7 cellular contexts compared by ENCODE assay signal in the genomic region with DNA sequence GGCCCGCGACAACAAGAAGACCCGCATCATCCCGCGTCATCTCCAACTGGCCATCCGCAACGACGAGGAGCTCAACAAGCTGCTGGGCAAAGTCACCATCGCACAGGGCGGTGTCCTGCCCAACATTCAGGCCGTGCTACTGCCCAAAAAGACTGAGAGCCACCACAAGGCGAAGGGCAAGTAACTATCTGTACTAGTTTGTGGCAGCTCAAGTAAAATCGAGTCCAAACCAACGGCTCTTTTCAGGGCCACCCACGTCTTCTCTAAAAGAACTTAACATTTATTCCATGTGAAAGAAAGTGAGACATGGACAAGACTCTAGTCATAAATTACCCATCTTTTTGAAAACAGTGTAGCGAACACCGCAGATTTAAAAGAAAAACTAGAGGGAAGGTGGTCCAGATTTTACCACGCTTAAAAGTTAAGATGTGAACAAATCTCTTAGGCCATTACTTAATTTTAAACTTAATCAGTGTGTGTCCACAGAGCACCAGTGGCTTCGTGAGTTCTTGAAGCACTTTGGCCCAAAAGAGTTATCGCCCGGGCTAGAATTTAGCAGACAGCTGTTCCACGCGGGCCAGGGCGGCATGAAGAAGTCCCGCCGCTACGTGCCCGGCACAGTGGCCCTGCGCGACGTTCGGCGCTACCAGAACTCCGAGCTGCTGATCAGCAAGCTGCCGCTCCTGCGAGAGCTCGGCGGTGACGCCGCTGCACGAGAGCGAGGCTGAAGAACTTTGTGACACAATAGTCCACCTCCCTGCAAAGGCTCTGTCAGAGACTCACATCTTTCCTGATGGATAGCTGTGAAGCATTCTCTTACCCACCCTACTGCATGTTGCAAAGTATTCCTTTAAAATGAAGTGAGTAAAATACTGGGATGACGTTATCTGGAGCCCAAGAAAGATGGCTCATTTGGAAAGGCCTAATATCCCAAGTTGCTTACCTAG.
A peak's percentile ranks its signal among the peaks of the same experiment; 100 is the strongest.
DNase-seq lines count a peak whose midpoint lies in the region; ATAC-seq, FAIRE-seq and TF ChIP-seq lines count a peak whose summit lies in the region.

No MANE protein-coding gene starts in this region.

- H3K4me1 ChIP-seq in RWPE2 (ENCODE audit: insufficient read depth, poor library complexity, severe bottlenecking) = peaks cover 10% of the 10 kb centered on the region

- H3K27me3 Mint-ChIP-seq in progenitor cell of endocrine pancreas = no peaks in the 10 kb centered on the region

- FAIRE-seq in GM12892 (lab: Jason Lieb, UNC) = peak; percentile 73

- peak; percentile 29 for ATAC-seq in RWPE2 (ENCODE audit: low read depth)

- peak overlapping the region; percentile 96 for H3K27ac ChIP-seq in RWPE2 (ENCODE audit: poor library complexity, severe bottlenecking)

- H3K27me3 ChIP-seq in RWPE2 (ENCODE audit: insufficient read depth, poor library complexity, severe bottlenecking) = no peaks in the 10 kb centered on the region

- peaks cover 19% of the 10 kb centered on the region for H3K4me1 Mint-ChIP-seq in progenitor cell of endocrine pancreas (ENCODE audit: low read depth)

- H3K27ac Mint-ChIP-seq in progenitor cell of endocrine pancreas = no peak overlapping the region

- TF ChIP-seq CTCF in RWPE2 (IDR thresholded peaks at IDR 0.05; ENCODE audit: poor library complexity, severe bottlenecking) = no peak
- TF ChIP-seq CTCF in progenitor cell of endocrine pancreas (IDR thresholded peaks at IDR 0.05; ENCODE audit: unreplicated experiment) = no peak

- H3K4me3 ChIP-seq in RWPE2 (ENCODE audit: severe bottlenecking) = peak overlapping the region; percentile 51

- no peak overlapping the region for H3K4me3 Mint-ChIP-seq in progenitor cell of endocrine pancreas (ENCODE audit: low read depth)

- DNase-seq in GM12892 (ENCODE audit: insufficient read length) (no peak), HS-5 (ENCODE audit: low read depth) (peak; percentile 37), RWPE2 (ENCODE audit: low spot score) (peak; percentile 72), germinal center (ENCODE audit: low spot score) (peak; percentile 42), progenitor cell of endocrine pancreas (ENCODE audit: low spot score, unreplicated experiment) (peak; percentile 56), iPS-NIHi11 (ENCODE audit: low spot score) (no peak)
- peak; percentile 89 for DNase-seq in activated effector memory CD4-positive, alpha-beta T cell treated with anti-CD3 and anti-CD28 coated beads, Interleukin-2, amount 50 U/mL, for 16 hours

- no peaks in the 10 kb centered on the region for H3K9me3 Mint-ChIP-seq in progenitor cell of endocrine pancreas (ENCODE audit: low read depth)

- H3K36me3 Mint-ChIP-seq in progenitor cell of endocrine pancreas (ENCODE audit: insufficient read depth) = no peaks in the 10 kb centered on the region

- no peaks in the 10 kb centered on the region for H3K9me3 ChIP-seq in RWPE2 (ENCODE audit: severe bottlenecking)

- H3K36me3 ChIP-seq in RWPE2 (ENCODE audit: low read depth) = no peaks in the 10 kb centered on the region; the same call in 1 of the 2 replicates

- TF ChIP-seq POLR2A in GM12892 (IDR thresholded peaks at IDR 0.05; ENCODE audit: low read depth, low read length) = peak; percentile 85

Comparison
In these comparisons a context has a peak if more than half of its experiments do, and no peak if none do; other contexts are left out.
1. DNase-seq: peak in HS-5 (single experiment), RWPE2 (single experiment), activated effector memory CD4-positive, alpha-beta T cell treated with anti-CD3 and anti-CD28 coated beads, Interleukin-2, amount 50 U/mL, for 16 hours (single experiment), germinal center (single experiment) and progenitor cell of endocrine pancreas (single experiment); none in GM12892 (single experiment) and iPS-NIHi11 (single experiment).